Comparison of ENCODE assay signal across 12 cellular contexts in genomic region chr5:93755716-93756115, GRCh38. TPM values are rescaled to one million over a fixed set of nuclear protein-coding genes. Genes with fewer than 3 reads are reported as not detected.
DNase-seq lines count a peak whose midpoint lies in the region; ATAC-seq and TF ChIP-seq lines count a peak whose summit lies in the region.
"Had no signal": no experiment of that assay in that cellular context is flagged by ENCODE, and none has a peak within 500 bp of the region (broad histone marks: within the 10 kb centered on the region; RNA-seq: fewer than 3 reads in every experiment).

No MANE protein-coding gene starts in this region.

- H3K79me2 ChIP-seq in neural progenitor cell (ENCODE audit: low read depth), result no peaks in the 10 kb centered on the region

- H3K27ac Mint-ChIP-seq in endodermal cell (peak overlapping the region; percentile 52), neural progenitor cell (peak overlapping the region; percentile 47)
- H3K27ac Mint-ChIP-seq: B cell had no signal

- H3K27me3 ChIP-seq in endodermal cell (ENCODE audit: control insufficient read depth, insufficient read depth, low read length, poor library complexity, severe bottlenecking) (no peaks in the 10 kb centered on the region), neural progenitor cell (no peaks in the 10 kb centered on the region), spleen (replicated peaks in 1 of 7) (no peaks in the 10 kb centered on the region)

- H3K36me3 Mint-ChIP-seq in endodermal cell (ENCODE audit: low read depth) (peaks cover 7% of the 10 kb centered on the region), neural progenitor cell (peaks cover 10% of the 10 kb centered on the region)

- no peak overlapping the region for H2AFZ ChIP-seq in neural progenitor cell (replicated peaks)

- no peaks in the 10 kb centered on the region for H3K27me3 Mint-ChIP-seq in endodermal cell (ENCODE audit: insufficient read depth)
- no peaks in the 10 kb centered on the region for H3K27me3 Mint-ChIP-seq in neural progenitor cell (ENCODE audit: insufficient read depth, low read depth)
- H3K27me3 Mint-ChIP-seq: B cell; CD4-positive, alpha-beta memory T cell had no signal

- intact Hi-C loops in spleen (cut with DNase I; ENCODE audit: low total_unique reads), result no loop called here

- no peaks in the 10 kb centered on the region for H3F3A ChIP-seq in neural progenitor cell (ENCODE audit: low read depth)

- peaks cover 20% of the 10 kb centered on the region for H3K9me3 ChIP-seq in endodermal cell (ENCODE audit: control insufficient read depth, low read length)
- no peaks in the 10 kb centered on the region for H3K9me3 ChIP-seq in neural progenitor cell (ENCODE audit: low read depth)
- peaks cover 0 to 24% (median 21%) of the 10 kb centered on the region in 8 donors for H3K9me3 ChIP-seq in spleen

- ATAC-seq in HG02678 (IDR thresholded peaks at IDR 0.05; ENCODE audit: unreplicated experiment), result no peak
- ATAC-seq: HCT116 had no signal

- H3K9me3 Mint-ChIP-seq in endodermal cell (peaks cover 22% of the 10 kb centered on the region), neural progenitor cell (peaks cover 24% of the 10 kb centered on the region)

- TF ChIP-seq CTCF in endodermal cell (conservative IDR thresholded peaks at IDR 0.05) (no peak), neural progenitor cell (IDR thresholded peaks at IDR 0.05) (no peak), spleen (IDR thresholded peaks at IDR 0.05 in 8 of 11, conservative IDR thresholded peaks at IDR 0.05 in 3 of 11) (no peak)

- no peak for TF ChIP-seq POLR2A in spleen (IDR thresholded peaks at IDR 0.05)

- no peak overlapping the region for H3K27ac ChIP-seq in endodermal cell (ENCODE audit: low read depth, low read length)
- H3K27ac ChIP-seq in neural progenitor cell, result no peak overlapping the region
- no peak overlapping the region for H3K27ac ChIP-seq in spleen
- H3K27ac ChIP-seq: C4-2B had no signal

- H3K36me3 ChIP-seq in endodermal cell (ENCODE audit: control insufficient read depth, insufficient read depth, low read length), result no peaks in the 10 kb centered on the region
- no peaks in the 10 kb centered on the region for H3K36me3 ChIP-seq in neural progenitor cell
- H3K36me3 ChIP-seq in spleen, result peaks cover 0 to 20% (median 0%) of the 10 kb centered on the region in 6 donors

- peaks cover 12% of the 10 kb centered on the region for H3K4me1 Mint-ChIP-seq in endodermal cell
- peaks cover 22% of the 10 kb centered on the region for H3K4me1 Mint-ChIP-seq in neural progenitor cell

- H3K4me2 ChIP-seq in neural progenitor cell, result no peak overlapping the region

- no peaks in the 10 kb centered on the region for H3K4me1 ChIP-seq in endodermal cell (ENCODE audit: control insufficient read depth, insufficient read depth, low read length)
- no peaks in the 10 kb centered on the region for H3K4me1 ChIP-seq in neural progenitor cell
- no peaks in the 10 kb centered on the region for H3K4me1 ChIP-seq in spleen

- H4K20me1 ChIP-seq in neural progenitor cell (ENCODE audit: low read depth), result no peaks in the 10 kb centered on the region

- DNase-seq in NCI-H226 (peak; percentile 17), endodermal cell (peak; percentile 51), neural progenitor cell (ENCODE audit: low spot score) (no peak), spleen (peak; percentile 51), DMS 273 treated with DMSO at 0.1 percent for 48 hours (lab: John Stamatoyannopoulos, UW) (no peak), NCI-H526 (lab: John Stamatoyannopoulos, UW) (no peak)
- DNase-seq: CD4-positive, alpha-beta memory T cell; IMR-90 had no signal

- H3K4me3 ChIP-seq in endodermal cell (ENCODE audit: low read length) (no peak overlapping the region), neural progenitor cell (no peak overlapping the region), spleen (no peak overlapping the region)

- WGBS in endodermal cell (ENCODE audit: insufficient coverage in 1 of 2, insufficient read length in 1 of 2), 2 experiments, result 81 to 89% methylated on average over 3 to 10 of the region's 10 CpGs
- WGBS in spleen, 5 donors, result 92 to 97% (median 96%) methylated on average over 10 of the region's 10 CpGs

- H3K4me3 Mint-ChIP-seq in endodermal cell (no peak overlapping the region), neural progenitor cell (peak overlapping the region; percentile 50)
- H3K4me3 Mint-ChIP-seq: B cell; CD4-positive, alpha-beta memory T cell had no signal

- no peak overlapping the region for H3K9ac ChIP-seq in endodermal cell (ENCODE audit: extremely low read depth, low read length, poor library complexity, severe bottlenecking)
- no peak overlapping the region for H3K9ac ChIP-seq in neural progenitor cell

RNA-seq across cellular contexts. Expression of gene POU5F2, which starts 14.3 kb away (rescaled TPM):
- total RNA-seq in endodermal cell (under 1 TPM; 0.40 to 0.84 TPM), neural progenitor cell (ENCODE audit: low replicate concordance) (0.93 and 1.0 TPM in 2 replicates), spleen (10 to 100 TPM in 1 of 7 donors, 1 to 10 TPM in 6; 2.4 to 11.7 (median 7.6) TPM)
- 0.11 TPM for polyA plus RNA-seq in endodermal cell (2013, experiment 1 of 2)
- polyA plus RNA-seq in endodermal cell (2013, experiment 2 of 2), result 0.08 TPM
- polyA plus RNA-seq in spleen, result under 1 TPM; under 0.01 to 0.13 (median 0.02) TPM

Comparison
In these comparisons a context has a peak if more than half of its experiments do, and no peak if none do; other contexts are left out.
1. DNase-seq: peak in NCI-H226 (single experiment), endodermal cell (single experiment) and spleen (single experiment); none in neural progenitor cell (single experiment), DMS 273 treated with DMSO at 0.1 percent for 48 hours (single experiment) and NCI-H526 (0 of 2).